26 cellular contexts compared by ENCODE assay signal in the genomic region with DNA sequence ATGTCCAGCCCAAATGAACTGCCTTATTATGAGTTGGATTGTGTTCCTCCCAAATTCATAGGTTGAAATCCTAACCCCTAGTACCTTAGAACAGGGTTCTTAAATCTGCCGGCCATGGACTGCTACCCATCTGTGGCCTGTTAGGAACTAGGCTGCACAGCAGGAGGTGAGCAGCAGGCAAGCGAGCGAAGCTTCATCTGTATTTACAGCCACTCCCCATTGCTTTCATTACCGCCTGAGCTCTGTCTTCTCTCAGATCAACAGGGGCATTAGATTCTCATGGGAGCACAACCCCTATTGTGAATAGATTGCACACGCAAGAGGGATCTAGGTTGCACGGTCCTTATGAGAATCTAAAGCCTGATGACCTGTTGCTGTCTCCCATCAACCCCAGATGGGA. TPM values are rescaled to one million over a fixed set of nuclear protein-coding genes. Genes with fewer than 3 reads are reported as not detected.
"Had no signal": no experiment of that assay in that cellular context is flagged by ENCODE, and none has a peak within 500 bp of the region (broad histone marks: within the 10 kb centered on the region; RNA-seq: fewer than 3 reads in every experiment).

No MANE protein-coding gene starts in this region.

- H3K4me1 ChIP-seq: esophagus squamous epithelium, heart right ventricle, lower lobe of right lung, psoas muscle, sigmoid colon, uterus had no signal

- H3K27ac ChIP-seq: esophagus squamous epithelium, heart right ventricle, lower lobe of right lung, parathyroid adenoma, psoas muscle, sigmoid colon, uterus had no signal

- DNase-seq: activated CD4-positive, alpha-beta T cell treated with anti-CD3 and anti-CD28 coated beads for 1 hour; activated CD4-positive, alpha-beta T cell treated with anti-CD3 and anti-CD28 coated beads, Interleukin-2, amount 50 U/mL, for 1 hour; activated CD8-positive, alpha-beta memory T cell treated with anti-CD3 and anti-CD28 coated beads, Interleukin-2, amount 10 ng/mL, durations not matched to agents 7 days and 5 days; activated CD8-positive, alpha-beta T cell treated with anti-CD3 and anti-CD28 coated beads, Interleukin-2, amount 10 ng/mL, durations not matched to agents 7 days and 5 days; activated naive CD8-positive, alpha-beta T cell treated with anti-CD3 and anti-CD28 coated beads, Interleukin-2, amount 50 U/mL, for 24 hours; activated T-cell treated with anti-CD3 and anti-CD28 coated beads, Interleukin-2, amount 50 U/mL, for 48 hours; amygdala; caudate nucleus; esophagus squamous epithelium; foreskin melanocyte; heart right ventricle; kidney glomerular epithelial cell; lower lobe of right lung; mesenchymal stem cell; naive thymus-derived CD8-positive, alpha-beta T cell; occipital lobe; psoas muscle; sigmoid colon; small intestine; stimulated activated CD4-positive, alpha-beta T cell treated with anti-CD3 and anti-CD28 coated beads, Interleukin-4, amount 100 ng/mL, for 24 hours; uterus had no signal

- H3K27me3 ChIP-seq: esophagus squamous epithelium, sigmoid colon, uterus had no signal

- ATAC-seq: activated CD8-positive, alpha-beta memory T cell treated with anti-CD3 and anti-CD28 coated beads, Interleukin-2, amount 10 ng/mL, durations not matched to agents 7 days and 5 days; activated CD8-positive, alpha-beta T cell treated with anti-CD3 and anti-CD28 coated beads, Interleukin-2, amount 10 ng/mL, durations not matched to agents 7 days and 5 days; activated naive CD8-positive, alpha-beta T cell treated with anti-CD3 and anti-CD28 coated beads, Interleukin-2, amount 50 U/mL, for 24 hours; heart right ventricle; left lobe of liver; lower lobe of right lung; naive thymus-derived CD8-positive, alpha-beta T cell; psoas muscle; stimulated activated effector memory CD8-positive, alpha-beta T cell treated with anti-CD3 and anti-CD28 coated beads, Interleukin-12 subunit alpha, Interleukin-12 subunit beta, amount 100 ng/mL, for 72 hours had no signal

- H3K9ac ChIP-seq: parathyroid adenoma had no signal

- H3K4me3 ChIP-seq: esophagus squamous epithelium, heart right ventricle, lower lobe of right lung, psoas muscle, sigmoid colon, uterus had no signal

- H2AFZ ChIP-seq: parathyroid adenoma had no signal

- H3K9me3 ChIP-seq: esophagus squamous epithelium, lower lobe of right lung, psoas muscle, sigmoid colon, uterus had no signal

- H3K36me3 ChIP-seq: esophagus squamous epithelium, heart right ventricle, lower lobe of right lung, sigmoid colon, uterus had no signal

RNA-seq across cellular contexts. Expression of a gene that starts 9.8 kb away (rescaled TPM):
- total RNA-seq: chondrocyte, glomerular endothelial cell had no signal
